In genomic region chr7:47606176-47606575, GRCh38 we compare ENCODE assay signal across 19 cellular contexts. TPM values are rescaled to one million over a fixed set of nuclear protein-coding genes. Genes with fewer than 3 reads are reported as not detected.
"Had no signal": no experiment of that assay in that cellular context is flagged by ENCODE, and none has a peak within 500 bp of the region (broad histone marks: within the 10 kb centered on the region; RNA-seq: fewer than 3 reads in every experiment).

No MANE protein-coding gene starts in this region.

- DNase-seq: activated B cell treated with CpG ODN at 0.5 μM for 24 hours; activated CD4-positive, alpha-beta T cell treated with anti-CD3 and anti-CD28 coated beads, Interleukin-2, amount 10 ng/mL, durations not matched to agents 7 days and 5 days; activated naive CD4-positive, alpha-beta T cell treated with anti-CD3 and anti-CD28 coated beads, Interleukin-2, amount 10 ng/mL, durations not matched to agents 7 days and 5 days; activated T-cell treated with anti-CD3 and anti-CD28 coated beads for 4 hours; adrenal gland; caudate nucleus; dermis blood vessel endothelial cell; endodermal cell; erythroblast; mucosa of descending colon; natural killer cell; occipital lobe; stimulated activated CD4-positive, alpha-beta T cell treated with anti-CD3 and anti-CD28 coated beads, Interleukin-15, amount 100 ng/mL, for 24 hours; stimulated activated CD4-positive, alpha-beta T cell treated with anti-CD3 and anti-CD28 coated beads, Interleukin-4, amount 100 ng/mL, for 4 hours; T-helper 2 cell had no signal

- H3K4me3 ChIP-seq: adrenal gland, lung, mucosa of descending colon, tibial nerve had no signal

- H3K9me3 ChIP-seq: adrenal gland, mucosa of descending colon, tibial nerve had no signal

- FAIRE-seq: TTC549 had no signal

- H3K27me3 ChIP-seq: adrenal gland, tibial nerve had no signal

- H3K36me3 ChIP-seq: adrenal gland, tibial nerve had no signal

- ATAC-seq: activated T-helper 17 cell treated with anti-CD3 and anti-CD28 coated beads, Interleukin-2, amount 50 U/mL, for 72 hours; mucosa of descending colon; natural killer cell had no signal

RNA-seq across cellular contexts. Expression of gene TNS3, which starts 24.3 kb away (rescaled TPM):
- total RNA-seq: activated CD4-positive, alpha-beta T cell treated with anti-CD3 and anti-CD28 coated beads, Interleukin-2, amount 10 ng/mL, durations not matched to agents 7 days and 5 days had no signal
